20 cellular contexts compared by ENCODE assay signal in genomic region chr6:22271044-22271443, GRCh38. TPM values are rescaled to one million over a fixed set of nuclear protein-coding genes. Genes with fewer than 3 reads are reported as not detected.
DNase-seq lines count a peak whose midpoint lies in the region; ATAC-seq and FAIRE-seq lines count a peak whose summit lies in the region.
"Had no signal": no experiment of that assay in that cellular context is flagged by ENCODE, and none has a peak within 500 bp of the region (broad histone marks: within the 10 kb centered on the region; RNA-seq: fewer than 3 reads in every experiment).

No MANE protein-coding gene starts in this region.

- no peak overlapping the region for H3K4me3 ChIP-seq in Jurkat, Clone E6-1 (ENCODE audit: low read length)
- H3K4me3 ChIP-seq in naive thymus-derived CD4-positive, alpha-beta T cell (ENCODE audit: low read length): no peak overlapping the region
- H3K4me3 ChIP-seq: Peyer's patch, smooth muscle cell had no signal

- no peaks in the 10 kb centered on the region for H3K4me1 ChIP-seq in naive thymus-derived CD4-positive, alpha-beta T cell (ENCODE audit: control insufficient read depth in 2 of 2, insufficient read depth in 2 of 2, low read length in 2 of 2)
- H3K4me1 ChIP-seq: Peyer's patch had no signal

- H3K9me3 Mint-ChIP-seq in naive B cell: peaks cover 0 to 12% (median 6%) of the 10 kb centered on the region in 7 donors
- peaks cover 0 to 20% (median 2%) of the 10 kb centered on the region in 11 donors for H3K9me3 Mint-ChIP-seq in naive thymus-derived CD4-positive, alpha-beta T cell

- H3K4me3 Mint-ChIP-seq in naive B cell: peak overlapping the region in 7 of 8 donors; percentile 15 to 85 (median 68)
- H3K4me3 Mint-ChIP-seq in naive thymus-derived CD4-positive, alpha-beta T cell: no peak overlapping the region
- H3K4me3 Mint-ChIP-seq: CD8-positive, alpha-beta memory T cell had no signal

- FAIRE-seq in urothelium cell line (lab: Jason Lieb, UNC): no peak
- FAIRE-seq: H1, TTC549 had no signal

- CTCF ChIA-PET in naive thymus-derived CD4-positive, alpha-beta T cell (lab: Charles Lee): no interaction called here

- peak; percentile 23 for DNase-seq in Jurkat, Clone E6-1 (ENCODE audit: low read depth, low spot score)
- DNase-seq in naive B cell (peak; percentile 31), NCI-H774 (lab: John Stamatoyannopoulos, UW) (no peak), activated gamma-delta T cell (lab: John Stamatoyannopoulos, UW) (no peak), urothelium cell line (ENCODE audit: low spot score) (no peak)
- no peak for DNase-seq in naive thymus-derived CD4-positive, alpha-beta T cell
- DNase-seq: activated CD8-positive, alpha-beta memory T cell treated with anti-CD3 and anti-CD28 coated beads, Interleukin-2, amount 50 U/mL, for 48 hours; amniotic stem cell; CD8-positive, alpha-beta memory T cell; foreskin fibroblast; islet precursor cell; naive thymus-derived CD8-positive, alpha-beta T cell; NCI-H1694 treated with DMSO at 0.1 percent for 48 hours; Peyer's patch; stimulated activated CD8-positive, alpha-beta memory T cell treated with anti-CD3 and anti-CD28 coated beads, Interleukin-4, amount 100 ng/mL, for 48 hours had no signal

- H3K27ac Mint-ChIP-seq in naive B cell: peak overlapping the region in 4 of 6 donors; percentile 18 to 91 (median 69)
- H3K27ac Mint-ChIP-seq in naive thymus-derived CD4-positive, alpha-beta T cell: no peak overlapping the region
- H3K27ac Mint-ChIP-seq: CD8-positive, alpha-beta memory T cell; naive thymus-derived CD8-positive, alpha-beta T cell had no signal

- ATAC-seq in GM18519 (IDR thresholded peaks at IDR 0.05; ENCODE audit: low FRiP score, unreplicated experiment) (peak; percentile 82), HG02678 (IDR thresholded peaks at IDR 0.05; ENCODE audit: unreplicated experiment) (peak; percentile 92), naive B cell (ENCODE audit: low read depth in 2 of 2) (peak; percentile 85 to 91)
- ATAC-seq in naive thymus-derived CD4-positive, alpha-beta T cell: no peak
- ATAC-seq: naive thymus-derived CD8-positive, alpha-beta T cell had no signal

- peaks cover 16 to 45% (median 23%) of the 10 kb centered on the region in 3 donors for H3K4me1 Mint-ChIP-seq in naive B cell
- no peaks in the 10 kb centered on the region for H3K4me1 Mint-ChIP-seq in naive thymus-derived CD4-positive, alpha-beta T cell
- H3K4me1 Mint-ChIP-seq: CD8-positive, alpha-beta memory T cell had no signal

- no peaks in the 10 kb centered on the region for H3K36me3 Mint-ChIP-seq in naive B cell
- no peaks in the 10 kb centered on the region for H3K36me3 Mint-ChIP-seq in naive thymus-derived CD4-positive, alpha-beta T cell
- H3K36me3 Mint-ChIP-seq: naive thymus-derived CD8-positive, alpha-beta T cell had no signal

- no peaks in the 10 kb centered on the region for H3K36me3 ChIP-seq in naive thymus-derived CD4-positive, alpha-beta T cell (ENCODE audit: control insufficient read depth in 2 of 3, insufficient read depth in 3 of 3, low read length in 3 of 3)
- H3K36me3 ChIP-seq: Peyer's patch had no signal

- H3K9me3 ChIP-seq in naive thymus-derived CD4-positive, alpha-beta T cell (ENCODE audit: control insufficient read depth in 2 of 3, low read length in 3 of 3): no peaks in the 10 kb centered on the region
- H3K9me3 ChIP-seq: Peyer's patch had no signal

- H3K27me3 Mint-ChIP-seq in naive B cell: no peaks in the 10 kb centered on the region
- H3K27me3 Mint-ChIP-seq in naive thymus-derived CD4-positive, alpha-beta T cell: no peaks in the 10 kb centered on the region
- H3K27me3 Mint-ChIP-seq: CD8-positive, alpha-beta memory T cell; naive thymus-derived CD8-positive, alpha-beta T cell had no signal

- intact Hi-C loops in naive thymus-derived CD4-positive, alpha-beta T cell (cut with micrococcal nuclease): no loop called here

- no peak overlapping the region for H3K27ac ChIP-seq in naive thymus-derived CD4-positive, alpha-beta T cell (ENCODE audit: low read depth, low read length)
- H3K27ac ChIP-seq: Peyer's patch had no signal

- H3K27me3 ChIP-seq in naive thymus-derived CD4-positive, alpha-beta T cell (ENCODE audit: control insufficient read depth in 2 of 2, insufficient read depth in 2 of 2, low read length in 2 of 2): no peaks in the 10 kb centered on the region
- H3K27me3 ChIP-seq: Peyer's patch had no signal

- POLR2A ChIA-PET in naive thymus-derived CD4-positive, alpha-beta T cell (lab: Charles Lee): interaction anchor here (0.6 kb wide), 1 partner anchor 313 kb away, joined by 4 read pairs; no protein-coding TSS in a partner anchor

RNA-seq across cellular contexts. Expression of gene PRL, which starts 25.8 kb away (rescaled TPM):
- not detected for polyA plus RNA-seq in Jurkat, Clone E6-1 (2012; ENCODE audit: insufficient read depth, insufficient read length)
- polyA plus RNA-seq in naive B cell (ENCODE audit: low read depth in 6 of 6): not detected
- not detected for total RNA-seq in naive thymus-derived CD4-positive, alpha-beta T cell
- polyA plus RNA-seq in naive thymus-derived CD4-positive, alpha-beta T cell: not detected
- total RNA-seq: CD8-positive, alpha-beta memory T cell; H1; Peyer's patch; smooth muscle cell had no signal
- polyA plus RNA-seq: H1 had no signal

Comparison
In these comparisons a context has a peak if more than half of its experiments do, and no peak if none do; other contexts are left out.
1. DNase-seq: peak in Jurkat, Clone E6-1 (single experiment) and naive B cell (single experiment); none in NCI-H774 (single experiment), naive thymus-derived CD4-positive, alpha-beta T cell (0 of 9), activated gamma-delta T cell (single experiment) and urothelium cell line (single experiment).
2. H3K27ac Mint-ChIP-seq: peak in naive B cell (4 of 6); none in naive thymus-derived CD4-positive, alpha-beta T cell (0 of 9).
3. H3K4me3 Mint-ChIP-seq: peak in naive B cell (7 of 8); none in naive thymus-derived CD4-positive, alpha-beta T cell (0 of 10).